Comparison of ENCODE assay signal across 19 cellular contexts in genomic region chr11:78605296-78605695, GRCh38. TPM values are rescaled to one million over a fixed set of nuclear protein-coding genes. Genes with fewer than 3 reads are reported as not detected.
DNase-seq lines count a peak whose midpoint lies in the region; ATAC-seq and TF ChIP-seq lines count a peak whose summit lies in the region.
"Had no signal": no experiment of that assay in that cellular context is flagged by ENCODE, and none has a peak within 500 bp of the region (broad histone marks: within the 10 kb centered on the region; RNA-seq: fewer than 3 reads in every experiment).

No MANE protein-coding gene starts in this region.

- no peak for TF ChIP-seq POLR2A in testis (IDR thresholded peaks at IDR 0.05)

- no peaks in the 10 kb centered on the region for H3F3A ChIP-seq in GM23338 (replicated peaks; ENCODE audit: low read depth)

- DNase-seq in GM23338 (ENCODE audit: low spot score) (no peak), M059J (ENCODE audit: low read depth) (peak; percentile 63), fibroblast of peridontal ligament (ENCODE audit: extremely low read depth) (peak; percentile 6), testis (no peak), mesothelial cell of epicardium (ENCODE audit: low spot score in 2 of 2, unreplicated experiment in 2 of 2) (no peak), left cardiac atrium (no peak)
- DNase-seq: Caco-2; CD4-positive, alpha-beta memory T cell; DMS153; GF-D8; Kasumi-1; NCI-H1105; NCI-H146; NCI-H2029; NCI-H345; NCI-H524; Right ventricle myocardium superior had no signal

- H3K9me3 ChIP-seq in testis: no peaks in the 10 kb centered on the region

- intact Hi-C loops in testis (cut with DNase I; ENCODE audit: low total_unique reads): no loop called here
- intact Hi-C loops in left cardiac atrium (cut with DNase I): no loop called here

- H3K79me2 ChIP-seq in GM23338 (replicated peaks; ENCODE audit: insufficient read depth): no peaks in the 10 kb centered on the region

- no peak for ATAC-seq in GM23338
- ATAC-seq in GM19035 (IDR thresholded peaks at IDR 0.05; ENCODE audit: unreplicated experiment): no peak
- ATAC-seq in left cardiac atrium: no peak

- H3K27me3 Mint-ChIP-seq in GM23338 (ENCODE audit: insufficient read depth, low read depth, poor library complexity) (peaks cover 2% of the 10 kb centered on the region), mesothelial cell of epicardium (ENCODE audit: low read depth) (peaks cover 16% of the 10 kb centered on the region)

- 58 to 64% methylated on average over 7 of the region's 7 CpGs for WGBS in testis, 2 donors

- H3K27ac ChIP-seq in GM23338 (ENCODE audit: low read depth) (no peak overlapping the region), testis (no peak overlapping the region)
- H3K27ac ChIP-seq: BLaER1 treated with 17β-estradiol and CSF1 and Interleukin-3, amounts not matched to agents 10 nM and 100 nM had no signal

- H3K27me3 ChIP-seq in GM23338 (ENCODE audit: insufficient read depth) (no peaks in the 10 kb centered on the region), testis (no peaks in the 10 kb centered on the region)
- H3K27me3 ChIP-seq: BLaER1 treated with 17β-estradiol and CSF1 and Interleukin-3, amounts not matched to agents 10 nM and 100 nM had no signal

- H3K4me3 ChIP-seq in GM23338 (no peak overlapping the region), testis (peak overlapping the region; percentile 11 to 26)
- H3K4me3 ChIP-seq: BLaER1 treated with 17β-estradiol and CSF1 and Interleukin-3, amounts not matched to agents 10 nM and 100 nM had no signal

- H3K4me3 Mint-ChIP-seq in GM23338 (no peak overlapping the region), mesothelial cell of epicardium (no peak overlapping the region)
- H3K4me3 Mint-ChIP-seq: CD4-positive, alpha-beta memory T cell had no signal

- peaks cover 7% of the 10 kb centered on the region; the same call in 1 of the 2 replicates for H3K9me2 ChIP-seq in GM23338 (ENCODE audit: insufficient read depth)

- no peak overlapping the region for H3K4me2 ChIP-seq in GM23338
- H3K4me2 ChIP-seq: BLaER1 treated with 17β-estradiol and CSF1 and Interleukin-3, amounts not matched to agents 10 nM and 100 nM had no signal

- no peaks in the 10 kb centered on the region for H4K20me1 ChIP-seq in GM23338 (replicated peaks; ENCODE audit: insufficient read depth)
- H4K20me1 ChIP-seq: BLaER1 treated with 17β-estradiol and CSF1 and Interleukin-3, amounts not matched to agents 10 nM and 100 nM had no signal

- TF ChIP-seq CTCF in GM23338 (conservative IDR thresholded peaks at IDR 0.05; ENCODE audit: low read depth in 2 of 2) (no peak), testis (IDR thresholded peaks at IDR 0.05) (no peak), mesothelial cell of epicardium (IDR thresholded peaks at IDR 0.05; ENCODE audit: unreplicated experiment) (no peak)

- no peaks in the 10 kb centered on the region; the same call in 2 of the 3 replicates for H3K9me3 Mint-ChIP-seq in GM23338
- H3K9me3 Mint-ChIP-seq in mesothelial cell of epicardium: peaks cover 11% of the 10 kb centered on the region
- H3K9me3 Mint-ChIP-seq: CD4-positive, alpha-beta memory T cell had no signal

- H2AFZ ChIP-seq in GM23338: peak overlapping the region; percentile 3; the same call in 1 of the 2 replicates

- H3K36me3 ChIP-seq in GM23338 (ENCODE audit: insufficient read depth): no peaks in the 10 kb centered on the region
- no peaks in the 10 kb centered on the region for H3K36me3 ChIP-seq in testis (ENCODE audit: low read depth, missing control alignments)
- H3K36me3 ChIP-seq: BLaER1 treated with 17β-estradiol and CSF1 and Interleukin-3, amounts not matched to agents 10 nM and 100 nM had no signal

- H3K4me1 Mint-ChIP-seq in GM23338 (peaks cover 6% of the 10 kb centered on the region; the same call in 2 of the 3 replicates), mesothelial cell of epicardium (no peaks in the 10 kb centered on the region)
- H3K4me1 Mint-ChIP-seq: CD4-positive, alpha-beta memory T cell had no signal

- no peaks in the 10 kb centered on the region for H3K36me3 Mint-ChIP-seq in GM23338 (ENCODE audit: low read depth)
- H3K36me3 Mint-ChIP-seq in mesothelial cell of epicardium: no peaks in the 10 kb centered on the region
- H3K36me3 Mint-ChIP-seq: CD4-positive, alpha-beta memory T cell had no signal

- H3K27ac Mint-ChIP-seq in GM23338 (no peak overlapping the region; the same call in 1 of the 2 replicates), mesothelial cell of epicardium (no peak overlapping the region)
- H3K27ac Mint-ChIP-seq: CD4-positive, alpha-beta memory T cell had no signal

- H3K4me1 ChIP-seq in GM23338 (ENCODE audit: insufficient read depth) (0 out of 2 replicates have a peak, but pooled peaks cover 3% of the 10 kb centered on the region), testis (no peaks in the 10 kb centered on the region)
- H3K4me1 ChIP-seq: BLaER1 treated with 17β-estradiol and CSF1 and Interleukin-3, amounts not matched to agents 10 nM and 100 nM had no signal

TF ChIP-seq in GM23338, 12 proteins besides CTCF, POLR2A, EP300 and RAD21:
- TF ChIP-seq ETS1 (IDR thresholded peaks at IDR 0.05) (no peak), REST (IDR thresholded peaks at IDR 0.05; ENCODE audit: unreplicated experiment) (no peak), JUNB (IDR thresholded peaks at IDR 0.05; ENCODE audit: unreplicated experiment) (no peak), CREB1 (CRISPR knock-in tag; IDR thresholded peaks at IDR 0.05; ENCODE audit: low read depth) (no peak)

RNA-seq across cellular contexts. Expression of gene NARS2, which starts 30.6 kb away (rescaled TPM):
- 40.9 and 45.7 TPM in 2 replicates for total RNA-seq in GM23338 (2014; rRNA removed; shearing (Covaris generic))
- polyA plus RNA-seq in GM23338 (2016; fragmentation: Nextera tagmentation; extraction: Ambion mirVana): 50.9 and 62.0 TPM in 2 replicates
- total RNA-seq in M059J (2014; rRNA removed; shearing (Covaris generic)): 17.4 and 23.4 TPM in 2 replicates
- 10 to 100 TPM; 21.3 to 22.6 TPM for total RNA-seq in testis
- 9.8 TPM for polyA plus RNA-seq in testis (ENCODE audit: insufficient read depth, low read depth, low replicate concordance)
- 20.9 to 23.5 TPM (median 23.1 TPM) in 3 replicates for total RNA-seq in mesothelial cell of epicardium
- 10 to 100 TPM; 11.2 to 11.8 TPM for total RNA-seq in left cardiac atrium

Comparison
In these comparisons a context has a peak if more than half of its experiments do, and no peak if none do; other contexts are left out.
1. DNase-seq: peak in M059J (single experiment) and fibroblast of peridontal ligament (single experiment); none in GM23338 (single experiment), testis (single experiment), mesothelial cell of epicardium (0 of 2) and left cardiac atrium (single experiment).